In the genomic region with DNA sequence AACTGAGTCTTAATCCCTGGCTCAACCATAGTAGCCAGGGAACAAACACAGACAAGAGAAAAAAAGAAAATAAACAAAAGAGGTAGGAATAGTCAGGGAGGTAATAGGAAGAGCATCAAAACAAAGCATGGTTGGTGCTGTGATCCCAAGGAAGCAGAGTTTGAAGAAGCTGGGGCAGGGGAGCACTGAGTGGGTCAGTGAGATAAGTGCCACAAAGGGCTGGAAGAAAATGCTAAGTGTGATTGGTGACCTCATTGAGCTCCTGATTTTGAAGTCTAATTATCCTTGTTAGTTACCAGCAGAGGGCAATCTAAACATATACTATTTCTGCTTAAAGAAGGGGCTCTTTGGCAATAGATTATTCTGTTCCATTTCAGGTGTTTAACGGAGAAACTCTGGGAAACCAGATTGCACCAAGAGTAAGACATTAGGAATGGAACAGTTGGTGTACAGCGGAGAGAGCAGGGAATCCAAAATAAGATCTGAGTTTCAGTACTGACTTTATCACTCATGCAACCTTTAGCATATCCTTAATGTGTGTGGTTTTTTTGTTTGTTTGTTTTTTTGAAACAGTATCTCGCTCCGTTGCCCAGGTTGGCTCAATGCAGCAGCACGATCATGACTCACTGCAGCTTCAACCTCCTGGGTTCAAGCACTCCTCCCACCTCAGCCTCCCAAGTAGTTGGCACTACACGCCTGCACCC, we compare ENCODE assay signal across 7 cellular contexts. TPM values are rescaled to one million over a fixed set of nuclear protein-coding genes. Genes with fewer than 3 reads are reported as not detected.
A peak's percentile ranks its signal among the peaks of the same experiment; 100 is the strongest.
DNase-seq lines count a peak whose midpoint lies in the region; ATAC-seq, FAIRE-seq and TF ChIP-seq lines count a peak whose summit lies in the region.

No MANE protein-coding gene starts in this region.

- no peaks in the 10 kb centered on the region for H3K9me3 ChIP-seq in kidney (ENCODE audit: control insufficient read depth in 1 of 2, low read length in 2 of 2)

- no peak overlapping the region for H3K27ac ChIP-seq in kidney (ENCODE audit: low read depth in 2 of 2, low read length in 2 of 2)

- peak; percentile 42 for DNase-seq in GM12865 (ENCODE audit: low read depth)
- DNase-seq in NCI-H748 treated with DMSO at 0.1 percent for 48 hours (lab: John Stamatoyannopoulos, UW), result peak; percentile 26
- peak; percentile 60 for DNase-seq in MCF 10A (ENCODE audit: unreplicated experiment)
- no peak for DNase-seq in kidney
- no peak for DNase-seq in T-cell
- no peak for DNase-seq in effector CD8-positive, alpha-beta T cell (lab: John Stamatoyannopoulos, UW)

- H3K9ac ChIP-seq in kidney (ENCODE audit: low read length in 2 of 2), result no peak overlapping the region

- peaks cover 6 to 15% of the 10 kb centered on the region in 2 donors for H3K36me3 ChIP-seq in kidney (ENCODE audit: control insufficient read depth in 1 of 2, insufficient read depth in 2 of 2, low read length in 2 of 2)

- H3K9me3 Mint-ChIP-seq in MCF 10A (ENCODE audit: unreplicated experiment) (no peaks in the 10 kb centered on the region), T-cell (no peaks in the 10 kb centered on the region)

- TF ChIP-seq CTCF in GM12865 (IDR thresholded peaks at IDR 0.05; ENCODE audit: insufficient read depth, low read depth, low read length, missing control alignments) (peak; percentile 35), MCF 10A (IDR thresholded peaks at IDR 0.05; ENCODE audit: unreplicated experiment) (peak; percentile 67), kidney (IDR thresholded peaks at IDR 0.05; ENCODE audit: borderline replicate concordance, extremely low read depth, insufficient read depth) (peak; percentile 20)

- ATAC-seq in HG03354 (IDR thresholded peaks at IDR 0.05; ENCODE audit: poor library complexity, severe bottlenecking, unreplicated experiment), result peak; percentile 55
- ATAC-seq in T-cell (replicated peaks in 1 of 4), result no peak

- BruUV-seq in MCF 10A (replicated peaks; lab: Mats Ljungman, UMichigan), result no TSS peak

- peak overlapping the region; percentile 44 for H3K27ac Mint-ChIP-seq in MCF 10A (ENCODE audit: low read depth, unreplicated experiment)
- H3K27ac Mint-ChIP-seq in T-cell, result no peak overlapping the region

- POLR2A ChIA-PET in MCF 10A (lab: Yijun Ruan, JAX) (interaction anchor here (0.5 to 1.8 kb wide), 17 partner anchors 71 to 556 kb away, joined by 3 to 11 read pairs (median 4); no protein-coding TSS in a partner anchor), T-cell (lab: Charles Lee) (interaction anchor here in 1 of 2 donors (0.6 kb wide), 1 partner anchor 19 kb away, joined by 3 read pairs; no protein-coding TSS in a partner anchor)

- H3K4me1 ChIP-seq in kidney (ENCODE audit: control insufficient read depth in 1 of 2, insufficient read depth in 1 of 2, low read depth in 1 of 2, low read length in 2 of 2), result no peaks in the 10 kb centered on the region

- H3K4me1 Mint-ChIP-seq in MCF 10A (ENCODE audit: insufficient read depth, unreplicated experiment) (peaks cover 14% of the 10 kb centered on the region), T-cell (no peaks in the 10 kb centered on the region)

- no peak for FAIRE-seq in kidney (lab: Jason Lieb, UNC)

- H3K27me3 Mint-ChIP-seq in MCF 10A (ENCODE audit: insufficient read depth, unreplicated experiment), result no peaks in the 10 kb centered on the region
- H3K27me3 Mint-ChIP-seq in T-cell, result no peaks in the 10 kb centered on the region

- H3K36me3 Mint-ChIP-seq in MCF 10A (ENCODE audit: insufficient read depth, unreplicated experiment) (peaks cover 23% of the 10 kb centered on the region), T-cell (peaks cover 22% of the 10 kb centered on the region)

- H3K4me3 Mint-ChIP-seq in MCF 10A (ENCODE audit: unreplicated experiment), result no peak overlapping the region
- H3K4me3 Mint-ChIP-seq in T-cell, result no peak overlapping the region

- intact Hi-C loops in MCF 10A (cut with micrococcal nuclease), result loop anchor here (1.0 to 5.0 kb wide), 7 partner anchors 28 to 543 kb away; partner anchors contain the start of gene STX6
- intact Hi-C loops in kidney (cut with DNase I), result loop anchor here (10.0 kb wide), 1 partner anchor 283 kb away; no protein-coding TSS in a partner anchor

- CTCF ChIA-PET in MCF 10A (lab: Yijun Ruan, JAX) (interaction anchor here (0.6 to 8.3 kb wide), 55 partner anchors 9 to 1196 kb away, joined by 3 to 124 read pairs (median 4); no protein-coding TSS in a partner anchor), T-cell (lab: Charles Lee) (interaction anchor here (0.7 to 1.5 kb wide), 10 partner anchors 100 to 287 kb away, joined by 3 to 12 read pairs (median 4); no protein-coding TSS in a partner anchor)

- H3K4me3 ChIP-seq in GM12865 (ENCODE audit: low read depth, low read length) (no peak overlapping the region), kidney (ENCODE audit: low read length in 2 of 2) (no peak overlapping the region)

RNA-seq across cellular contexts. Expression of gene KIAA1614, which starts 30.7 kb away (rescaled TPM):
- 0.66 and 1.1 TPM in 2 replicates for total RNA-seq in MCF 10A (2022)
- 12.3 TPM for total RNA-seq in kidney
- polyA plus RNA-seq in kidney (ENCODE audit: insufficient read depth, low read depth, low replicate concordance), result 5.4 TPM
- total RNA-seq in T-cell, result under 1 TPM; 0.05 to 0.38 (median 0.20) TPM

Comparison
In these comparisons a context has a peak if more than half of its experiments do, and no peak if none do; other contexts are left out.
1. DNase-seq: peak in GM12865 (single experiment), NCI-H748 treated with DMSO at 0.1 percent for 48 hours (single experiment) and MCF 10A (single experiment); none in kidney (single experiment), T-cell (0 of 34) and effector CD8-positive, alpha-beta T cell (single experiment).
2. Peak in every context shown above with its lines, with median percentiles within 50 percentile points of each other: CTCF ChIP-seq.